ENCODE assay signal across 24 cellular contexts in genomic region chrX:30572678-30573077, GRCh38. TPM values are rescaled to one million over a fixed set of nuclear protein-coding genes. Genes with fewer than 3 reads are reported as not detected.
DNase-seq lines count a peak whose midpoint lies in the region; ATAC-seq and TF ChIP-seq lines count a peak whose summit lies in the region.
"Had no signal": no experiment of that assay in that cellular context is flagged by ENCODE, and none has a peak within 500 bp of the region (broad histone marks: within the 10 kb centered on the region; RNA-seq: fewer than 3 reads in every experiment).

No MANE protein-coding gene starts in this region.

- H3K27me3 Mint-ChIP-seq in IgD-negative memory B cell (no peaks in the 10 kb centered on the region), natural killer cell (ENCODE audit: low read depth in 2 of 2) (no peaks in the 10 kb centered on the region), endothelial cell (ENCODE audit: unreplicated experiment) (peaks cover 1% of the 10 kb centered on the region)
- no peaks in the 10 kb centered on the region for H3K27me3 Mint-ChIP-seq in activated CD4-positive, alpha-beta memory T cell treated with anti-CD3 and anti-CD28 coated beads for 36 hours
- no peaks in the 10 kb centered on the region for H3K27me3 Mint-ChIP-seq in activated CD4-positive, alpha-beta memory T cell treated with anti-CD3 and anti-CD28 coated beads, Interleukin-2, amount 10 ng/mL, durations not matched to agents 7 days and 5 days
- H3K27me3 Mint-ChIP-seq: central memory CD8-positive, alpha-beta T cell had no signal

- no peaks in the 10 kb centered on the region for H3K36me3 ChIP-seq in GM06990 (ENCODE audit: control insufficient read depth, insufficient read depth, low read length)
- H3K36me3 ChIP-seq: thoracic aorta had no signal

- intact Hi-C loops in natural killer cell (cut with micrococcal nuclease) = loop anchor here (10.0 kb wide), 1 partner anchor 312 kb away; the partner anchor contains the start of gene TAB3
- intact Hi-C loops in activated CD4-positive, alpha-beta memory T cell treated with anti-CD3 and anti-CD28 coated beads for 36 hours (cut with micrococcal nuclease) = no loop called here

- POLR2A ChIA-PET in activated CD4-positive, alpha-beta memory T cell treated with anti-CD3 and anti-CD28 coated beads for 36 hours (lab: Charles Lee) = no interaction called here
- POLR2A ChIA-PET in activated CD4-positive, alpha-beta memory T cell treated with anti-CD3 and anti-CD28 coated beads, Interleukin-2, amount 10 ng/mL, durations not matched to agents 7 days and 5 days (lab: Charles Lee) = no interaction called here

- no peaks in the 10 kb centered on the region for H3K27me3 ChIP-seq in GM06990 (replicated peaks; ENCODE audit: control insufficient read depth, insufficient read depth, low read length)
- H3K27me3 ChIP-seq: foreskin keratinocyte had no signal

- H3K27ac Mint-ChIP-seq in IgD-negative memory B cell (peak overlapping the region in 2 of 3 donors; percentile 31 to 54), natural killer cell (peak overlapping the region; percentile 37 to 47), endothelial cell (ENCODE audit: unreplicated experiment) (no peak overlapping the region)
- no peak overlapping the region for H3K27ac Mint-ChIP-seq in activated CD4-positive, alpha-beta memory T cell treated with anti-CD3 and anti-CD28 coated beads for 36 hours
- no peak overlapping the region for H3K27ac Mint-ChIP-seq in activated CD4-positive, alpha-beta memory T cell treated with anti-CD3 and anti-CD28 coated beads, Interleukin-2, amount 10 ng/mL, durations not matched to agents 7 days and 5 days
- H3K27ac Mint-ChIP-seq: stimulated activated effector memory CD8-positive, alpha-beta T cell treated with anti-CD3 and anti-CD28 coated beads, Interleukin-12 subunit alpha, Interleukin-12 subunit beta, amount 100 ng/mL, for 72 hours; WTC11 had no signal

- no peaks in the 10 kb centered on the region for H3K9me3 Mint-ChIP-seq in IgD-negative memory B cell
- no peaks in the 10 kb centered on the region for H3K9me3 Mint-ChIP-seq in natural killer cell
- H3K9me3 Mint-ChIP-seq in endothelial cell (ENCODE audit: unreplicated experiment) = no peaks in the 10 kb centered on the region
- no peaks in the 10 kb centered on the region for H3K9me3 Mint-ChIP-seq in activated CD4-positive, alpha-beta memory T cell treated with anti-CD3 and anti-CD28 coated beads for 36 hours
- H3K9me3 Mint-ChIP-seq in activated CD4-positive, alpha-beta memory T cell treated with anti-CD3 and anti-CD28 coated beads, Interleukin-2, amount 10 ng/mL, durations not matched to agents 7 days and 5 days = no peaks in the 10 kb centered on the region
- H3K9me3 Mint-ChIP-seq: activated T-cell treated with anti-CD3 and anti-CD28 coated beads, Interleukin-2, amount 50 U/mL, for 4 hours; central memory CD8-positive, alpha-beta T cell; stimulated activated effector memory CD8-positive, alpha-beta T cell treated with anti-CD3 and anti-CD28 coated beads, Interleukin-12 subunit alpha, Interleukin-12 subunit beta, amount 100 ng/mL, for 72 hours; WTC11 had no signal

- TF ChIP-seq CTCF in GM06990 (IDR thresholded peaks at IDR 0.05; ENCODE audit: insufficient read depth, low read length, poor library complexity, severe bottlenecking) (no peak), choroid plexus epithelial cell (conservative IDR thresholded peaks at IDR 0.05; ENCODE audit: low read depth, low read length) (no peak), natural killer cell (IDR thresholded peaks at IDR 0.05) (no peak), endothelial cell (IDR thresholded peaks at IDR 0.05; ENCODE audit: unreplicated experiment) (no peak)

- H3K4me3 Mint-ChIP-seq in IgD-negative memory B cell (peak overlapping the region; percentile 51 to 89 (median 66)), natural killer cell (no peak overlapping the region), endothelial cell (ENCODE audit: unreplicated experiment) (no peak overlapping the region)
- H3K4me3 Mint-ChIP-seq in activated CD4-positive, alpha-beta memory T cell treated with anti-CD3 and anti-CD28 coated beads for 36 hours = no peak overlapping the region
- no peak overlapping the region for H3K4me3 Mint-ChIP-seq in activated CD4-positive, alpha-beta memory T cell treated with anti-CD3 and anti-CD28 coated beads, Interleukin-2, amount 10 ng/mL, durations not matched to agents 7 days and 5 days
- H3K4me3 Mint-ChIP-seq: activated T-cell treated with anti-CD3 and anti-CD28 coated beads, Interleukin-2, amount 50 U/mL, for 4 hours; central memory CD8-positive, alpha-beta T cell; stimulated activated effector memory CD8-positive, alpha-beta T cell treated with anti-CD3 and anti-CD28 coated beads, Interleukin-12 subunit alpha, Interleukin-12 subunit beta, amount 100 ng/mL, for 72 hours; WTC11 had no signal

- H3K4me3 ChIP-seq in GM06990 (replicated peaks; ENCODE audit: low read depth, low read length) (peak overlapping the region; percentile 25), choroid plexus epithelial cell (ENCODE audit: low read depth, low read length) (no peak overlapping the region)
- H3K4me3 ChIP-seq: lung, SK-N-MC, thoracic aorta had no signal

- H3K4me1 Mint-ChIP-seq in IgD-negative memory B cell = peaks cover 36 to 47% (median 46%) of the 10 kb centered on the region in 3 donors
- H3K4me1 Mint-ChIP-seq in natural killer cell = peaks cover 12 to 34% of the 10 kb centered on the region in 2 donors
- H3K4me1 Mint-ChIP-seq in endothelial cell (ENCODE audit: unreplicated experiment) = no peaks in the 10 kb centered on the region
- H3K4me1 Mint-ChIP-seq in activated CD4-positive, alpha-beta memory T cell treated with anti-CD3 and anti-CD28 coated beads for 36 hours (ENCODE audit: low read depth) = peaks cover 26% of the 10 kb centered on the region
- peaks cover 30% of the 10 kb centered on the region for H3K4me1 Mint-ChIP-seq in activated CD4-positive, alpha-beta memory T cell treated with anti-CD3 and anti-CD28 coated beads, Interleukin-2, amount 10 ng/mL, durations not matched to agents 7 days and 5 days
- H3K4me1 Mint-ChIP-seq: central memory CD8-positive, alpha-beta T cell; WTC11 had no signal

- peaks cover 7% of the 10 kb centered on the region for H3K36me3 Mint-ChIP-seq in IgD-negative memory B cell
- no peaks in the 10 kb centered on the region for H3K36me3 Mint-ChIP-seq in natural killer cell
- H3K36me3 Mint-ChIP-seq in endothelial cell (ENCODE audit: low read depth, unreplicated experiment) = no peaks in the 10 kb centered on the region
- H3K36me3 Mint-ChIP-seq in activated CD4-positive, alpha-beta memory T cell treated with anti-CD3 and anti-CD28 coated beads for 36 hours = peaks cover 3% of the 10 kb centered on the region
- H3K36me3 Mint-ChIP-seq in activated CD4-positive, alpha-beta memory T cell treated with anti-CD3 and anti-CD28 coated beads, Interleukin-2, amount 10 ng/mL, durations not matched to agents 7 days and 5 days (ENCODE audit: low read depth) = peaks cover 14% of the 10 kb centered on the region
- H3K36me3 Mint-ChIP-seq: stimulated activated effector memory CD8-positive, alpha-beta T cell treated with anti-CD3 and anti-CD28 coated beads, Interleukin-12 subunit alpha, Interleukin-12 subunit beta, amount 100 ng/mL, for 72 hours; WTC11 had no signal

- DNase-seq in GM06990 (ENCODE audit: extremely low read depth, insufficient read length) (no peak), choroid plexus epithelial cell (ENCODE audit: low read depth) (peak; percentile 16), natural killer cell (no peak), endothelial cell (ENCODE audit: low spot score) (no peak)
- DNase-seq in activated CD4-positive, alpha-beta memory T cell treated with anti-CD3 and anti-CD28 coated beads for 36 hours = no peak
- no peak for DNase-seq in activated CD4-positive, alpha-beta memory T cell treated with anti-CD3 and anti-CD28 coated beads, Interleukin-2, amount 10 ng/mL, durations not matched to agents 7 days and 5 days
- DNase-seq: activated naive CD4-positive, alpha-beta T cell treated with anti-CD3 and anti-CD28 coated beads, Interleukin-2, amount 50 U/mL, for 16 hours; activated T-cell treated with anti-CD3 and anti-CD28 coated beads, Interleukin-2, amount 50 U/mL, for 4 hours; DMS79 treated with DMSO at 0.1 percent for 48 hours; foreskin keratinocyte; H7; NCI-H1436; NCI-H510A treated with DMSO at 0.1 percent for 48 hours; RPMI8226; small intestine; stimulated activated CD4-positive, alpha-beta T cell treated with anti-CD3 and anti-CD28 coated beads, Interleukin-2, amount 100 ng/mL, for 24 hours; T-helper 9 cell had no signal

- ATAC-seq in natural killer cell = no peak
- ATAC-seq: activated T-cell treated with anti-CD3 and anti-CD28 coated beads, Interleukin-2, amount 50 U/mL, for 4 hours; foreskin keratinocyte; stimulated activated effector memory CD8-positive, alpha-beta T cell treated with anti-CD3 and anti-CD28 coated beads, Interleukin-12 subunit alpha, Interleukin-12 subunit beta, amount 100 ng/mL, for 72 hours; WTC11 had no signal

- CTCF ChIA-PET in activated CD4-positive, alpha-beta memory T cell treated with anti-CD3 and anti-CD28 coated beads for 36 hours (lab: Charles Lee) = interaction anchor here (1.2 kb wide), 1 partner anchor 46 kb away, joined by 3 read pairs; no protein-coding TSS in a partner anchor
- CTCF ChIA-PET in activated CD4-positive, alpha-beta memory T cell treated with anti-CD3 and anti-CD28 coated beads, Interleukin-2, amount 10 ng/mL, durations not matched to agents 7 days and 5 days (lab: Charles Lee) = interaction anchor here (1.7 kb wide), 1 partner anchor 21 kb away, joined by 6 read pairs; no protein-coding TSS in a partner anchor

RNA-seq across cellular contexts. Expression of gene TASL, which starts 4.9 kb away (rescaled TPM):
- 39.3 TPM for polyA plus RNA-seq in IgD-negative memory B cell
- 1 to 10 TPM; 2.2 to 4.7 (median 4.0) TPM for total RNA-seq in natural killer cell
- total RNA-seq in endothelial cell (ENCODE audit: unreplicated experiment) = not detected
- total RNA-seq in activated CD4-positive, alpha-beta memory T cell treated with anti-CD3 and anti-CD28 coated beads for 36 hours = 1 to 10 TPM; 1.1 to 1.6 TPM
- total RNA-seq in activated CD4-positive, alpha-beta memory T cell treated with anti-CD3 and anti-CD28 coated beads, Interleukin-2, amount 10 ng/mL, durations not matched to agents 7 days and 5 days = 1 to 10 TPM; 4.2 to 4.3 TPM
- total RNA-seq: foreskin keratinocyte, H7, WTC11 had no signal
- polyA plus RNA-seq: foreskin keratinocyte had no signal

Comparison
In these comparisons a context has a peak if more than half of its experiments do, and no peak if none do; other contexts are left out.
1. H3K27ac Mint-ChIP-seq: peak in IgD-negative memory B cell (2 of 3) and natural killer cell (2 of 2); none in endothelial cell (single experiment), activated CD4-positive, alpha-beta memory T cell treated with anti-CD3 and anti-CD28 coated beads for 36 hours (single experiment) and activated CD4-positive, alpha-beta memory T cell treated with anti-CD3 and anti-CD28 coated beads, Interleukin-2, amount 10 ng/mL, durations not matched to agents 7 days and 5 days (single experiment).
2. H3K4me3 Mint-ChIP-seq: peak in IgD-negative memory B cell (4 of 4); none in natural killer cell (single experiment), endothelial cell (single experiment), activated CD4-positive, alpha-beta memory T cell treated with anti-CD3 and anti-CD28 coated beads for 36 hours (single experiment) and activated CD4-positive, alpha-beta memory T cell treated with anti-CD3 and anti-CD28 coated beads, Interleukin-2, amount 10 ng/mL, durations not matched to agents 7 days and 5 days (single experiment).